8 cellular contexts compared by ENCODE assay signal in genomic region chr6:100464910-100465700, GRCh38. TPM values are rescaled to one million over a fixed set of nuclear protein-coding genes. Genes with fewer than 3 reads are reported as not detected.
DNase-seq lines count a peak whose midpoint lies in the region; ATAC-seq and TF ChIP-seq lines count a peak whose summit lies in the region.

Gene SIM1 (minus strand): TSS chr6:100464921. CDS start chr6:100463468, 1,453 bp downstream.

- H2AFZ ChIP-seq in fibroblast of lung (ENCODE audit: low read length), result no peak within 1 kb of the TSS
- H2AFZ ChIP-seq in osteoblast (ENCODE audit: low read length), result peak within 1 kb of the TSS; percentile 12

- no peak for TF ChIP-seq CTCF in RWPE2 (IDR thresholded peaks at IDR 0.05; ENCODE audit: poor library complexity, severe bottlenecking)
- TF ChIP-seq CTCF in fibroblast of lung (conservative IDR thresholded peaks at IDR 0.05 in 1 of 2, IDR thresholded peaks at IDR 0.05 in 1 of 2; ENCODE audit: low read depth in 1 of 2, low read length in 2 of 2), result no peak
- no peak for TF ChIP-seq CTCF in osteoblast (IDR thresholded peaks at IDR 0.05; ENCODE audit: extremely low read depth, low read depth, low read length)

- H3K27me3 Mint-ChIP-seq in T-helper 1 cell treated with Interleukin-12 subunit alpha and Interleukin-12 subunit beta and Interleukin-4 antibody, amounts not matched to agents 30 μg/mL and 1 μg/mL, for 36 hours (ENCODE audit: low read depth), result peaks cover 93% of the 10 kb centered on the region

- H4K20me1 ChIP-seq in fibroblast of lung (ENCODE audit: control insufficient read depth, extremely low read depth, insufficient read depth, low read length) (no peaks in the 10 kb centered on the region), osteoblast (ENCODE audit: insufficient read depth, low read length) (peaks cover 4% of the 10 kb centered on the region)

- H3K27ac ChIP-seq in RWPE2 (ENCODE audit: poor library complexity, severe bottlenecking) (no peak within 1 kb of the TSS), fibroblast of lung (ENCODE audit: insufficient read depth, low read length) (no peak within 1 kb of the TSS), osteoblast (ENCODE audit: low read depth, low read length) (no peak within 1 kb of the TSS)

- DNase-seq in T-helper 1 cell, result no peak
- peak; percentile 66 for DNase-seq in RWPE2 (ENCODE audit: low spot score)
- peak; percentile 61 to 70 for DNase-seq in fibroblast of lung (ENCODE audit: low read depth in 2 of 2)
- peak; percentile 93 for DNase-seq in osteoblast (ENCODE audit: insufficient read length, low spot score, missing footprints)
- DNase-seq in SHP77 treated with DMSO at 0.1 percent for 48 hours (lab: John Stamatoyannopoulos, UW), result no peak
- DNase-seq in midbrain (lab: John Stamatoyannopoulos, UW), result no peak

- H3K9me3 ChIP-seq in RWPE2 (ENCODE audit: severe bottlenecking) (no peaks in the 10 kb centered on the region), fibroblast of lung (ENCODE audit: control insufficient read depth, insufficient read depth, low read depth, low read length) (no peaks in the 10 kb centered on the region), osteoblast (ENCODE audit: low read depth, low read length) (no peaks in the 10 kb centered on the region)

- peak within 1 kb of the TSS; percentile 74 for H3K27ac Mint-ChIP-seq in T-helper 1 cell treated with Interleukin-12 subunit alpha and Interleukin-12 subunit beta and Interleukin-4 antibody, amounts not matched to agents 30 μg/mL and 1 μg/mL, for 36 hours

- H3K4me3 ChIP-seq in RWPE2 (ENCODE audit: severe bottlenecking), result peak within 1 kb of the TSS; percentile 28
- peak within 1 kb of the TSS in 1 of 4 experiments; percentile 17 for H3K4me3 ChIP-seq in fibroblast of lung (replicated peaks in 1 of 4; ENCODE audit: control extremely low read depth in 1 of 4, insufficient read depth in 1 of 4, low read depth in 3 of 4, low read length in 4 of 4)
- peak within 1 kb of the TSS; percentile 46 for H3K4me3 ChIP-seq in osteoblast (ENCODE audit: insufficient read depth, low read length)

- no peaks in the 10 kb centered on the region for H3K36me3 ChIP-seq in RWPE2 (ENCODE audit: low read depth)
- H3K36me3 ChIP-seq in fibroblast of lung (ENCODE audit: control insufficient read depth, insufficient read depth, low read length), result no peaks in the 10 kb centered on the region
- no peaks in the 10 kb centered on the region for H3K36me3 ChIP-seq in osteoblast (ENCODE audit: insufficient read depth, low read length)

- H3K9ac ChIP-seq in fibroblast of lung (ENCODE audit: insufficient read depth, low read length), result no peak within 1 kb of the TSS

- H3K4me3 Mint-ChIP-seq in T-helper 1 cell treated with Interleukin-12 subunit alpha and Interleukin-12 subunit beta and Interleukin-4 antibody, amounts not matched to agents 30 μg/mL and 1 μg/mL, for 36 hours, result no peak within 1 kb of the TSS

- H3K4me1 ChIP-seq in RWPE2 (ENCODE audit: insufficient read depth, poor library complexity, severe bottlenecking), result peaks cover 3% of the 10 kb centered on the region
- H3K4me1 ChIP-seq in fibroblast of lung (ENCODE audit: control insufficient read depth, extremely low read depth, insufficient read depth, low read length), result no peaks in the 10 kb centered on the region
- H3K4me1 ChIP-seq in osteoblast (ENCODE audit: insufficient read depth, low read length), result peaks cover 2% of the 10 kb centered on the region

- H3K27me3 ChIP-seq in RWPE2 (ENCODE audit: insufficient read depth, poor library complexity, severe bottlenecking), result peaks cover 98% of the 10 kb centered on the region
- H3K27me3 ChIP-seq in fibroblast of lung (ENCODE audit: control insufficient read depth, insufficient read depth, low read length), result peaks cover 92% of the 10 kb centered on the region
- peaks cover 100% of the 10 kb centered on the region for H3K27me3 ChIP-seq in osteoblast (ENCODE audit: insufficient read depth, low read length)

- H3K4me1 Mint-ChIP-seq in T-helper 1 cell treated with Interleukin-12 subunit alpha and Interleukin-12 subunit beta and Interleukin-4 antibody, amounts not matched to agents 30 μg/mL and 1 μg/mL, for 36 hours (ENCODE audit: low read depth), result peaks cover 30% of the 10 kb centered on the region

- peaks cover 22% of the 10 kb centered on the region for H3K9me3 Mint-ChIP-seq in T-helper 1 cell treated with Interleukin-12 subunit alpha and Interleukin-12 subunit beta and Interleukin-4 antibody, amounts not matched to agents 30 μg/mL and 1 μg/mL, for 36 hours

- ATAC-seq in HG02885 (IDR thresholded peaks at IDR 0.05; ENCODE audit: poor library complexity, unreplicated experiment) (peak; percentile 82), RWPE2 (ENCODE audit: low read depth) (peak; percentile 93)

- peaks cover 17% of the 10 kb centered on the region for H3K36me3 Mint-ChIP-seq in T-helper 1 cell treated with Interleukin-12 subunit alpha and Interleukin-12 subunit beta and Interleukin-4 antibody, amounts not matched to agents 30 μg/mL and 1 μg/mL, for 36 hours (ENCODE audit: low read depth)

- H3K79me2 ChIP-seq in fibroblast of lung (ENCODE audit: control insufficient read depth, insufficient read depth, low read length) (no peaks in the 10 kb centered on the region), osteoblast (ENCODE audit: insufficient read depth, low read length) (no peaks in the 10 kb centered on the region)

- H3K4me2 ChIP-seq in fibroblast of lung (ENCODE audit: extremely low read depth, insufficient read depth, low read length), result peak within 1 kb of the TSS; percentile 48
- H3K4me2 ChIP-seq in osteoblast (ENCODE audit: insufficient read depth, low read length), result peak within 1 kb of the TSS; percentile 32

RNA-seq across cellular contexts. Expression of gene SIM1, which starts in this region (rescaled TPM):
- total RNA-seq in fibroblast of lung, result not detected in 2 replicates
- not detected in 2 replicates for polyA plus RNA-seq in fibroblast of lung
- not detected in 2 replicates for polyA plus RNA-seq in fibroblast of lung (2012)
- polyA minus RNA-seq in fibroblast of lung (ENCODE audit: low replicate concordance), result not detected in 2 replicates
- total RNA-seq in osteoblast, result under 0.01 and 0.36 TPM in 2 replicates

Comparison
In these comparisons a context has a peak if more than half of its experiments do, and no peak if none do; other contexts are left out.
1. Peak in DNase-seq and H3K4me2 ChIP-seq in fibroblast of lung; RNA of the gene not detected or under 1 TPM.
2. Peak in DNase-seq, H3K4me3 ChIP-seq and H3K4me2 ChIP-seq in osteoblast; RNA of the gene not detected or under 1 TPM.